In the genomic region with DNA sequence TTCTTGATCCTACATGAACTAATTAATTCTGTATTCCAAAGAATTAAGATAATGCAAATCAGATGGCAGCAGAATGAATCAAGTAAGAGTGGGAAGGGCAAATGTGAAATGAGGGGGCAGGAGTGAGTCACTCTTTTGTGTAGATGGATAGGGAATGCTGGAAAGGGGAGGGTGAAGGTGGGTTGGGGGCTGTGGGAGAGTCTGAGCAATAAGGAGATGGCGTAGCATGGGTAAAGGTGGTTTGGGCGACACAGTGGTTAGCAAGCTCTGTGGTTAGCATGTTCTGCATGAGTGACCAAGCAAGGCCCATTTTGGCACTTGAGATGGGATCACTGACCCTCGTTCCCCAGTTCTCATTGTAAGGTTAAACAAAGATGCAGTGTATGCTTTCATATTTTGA, we compare ENCODE assay signal across 10 cellular contexts. TPM values are rescaled to one million over a fixed set of nuclear protein-coding genes. Genes with fewer than 3 reads are reported as not detected.
DNase-seq lines count a peak whose midpoint lies in the region; ATAC-seq and TF ChIP-seq lines count a peak whose summit lies in the region.
"Had no signal": no experiment of that assay in that cellular context is flagged by ENCODE, and none has a peak within 500 bp of the region (broad histone marks: within the 10 kb centered on the region; RNA-seq: fewer than 3 reads in every experiment).

No MANE protein-coding gene starts in this region.

- intact Hi-C loops in Caco-2 (cut with micrococcal nuclease; ENCODE audit: unreplicated experiment): no loop called here
- intact Hi-C loops in left cardiac atrium (cut with DNase I): no loop called here

- no peaks in the 10 kb centered on the region for H3K27me3 ChIP-seq in Caco-2 (replicated peaks; ENCODE audit: control insufficient read depth, insufficient read depth, low read length)

- peaks cover 22% of the 10 kb centered on the region for H3K9me3 Mint-ChIP-seq in Caco-2 (ENCODE audit: unreplicated experiment)
- H3K9me3 Mint-ChIP-seq: activated CD4-positive, alpha-beta memory T cell treated with anti-CD3 and anti-CD28 coated beads for 36 hours had no signal

- TF ChIP-seq CTCF in Caco-2 (IDR thresholded peaks at IDR 0.05; ENCODE audit: insufficient read depth in 1 of 2, low read depth in 1 of 2, low read length in 1 of 2, severe bottlenecking in 1 of 2, unreplicated experiment in 1 of 2) (no peak), astrocyte of the spinal cord (IDR thresholded peaks at IDR 0.05; ENCODE audit: low read depth, low read length) (no peak)

- H3K9me3 ChIP-seq in Caco-2: no peaks in the 10 kb centered on the region

- CTCF ChIA-PET in Caco-2 (lab: Charles Lee): no interaction called here

- peaks cover 43% of the 10 kb centered on the region for H3K4me1 Mint-ChIP-seq in Caco-2 (ENCODE audit: low read depth, unreplicated experiment)

- no peaks in the 10 kb centered on the region for H3K27me3 Mint-ChIP-seq in Caco-2 (ENCODE audit: insufficient read depth, unreplicated experiment)
- H3K27me3 Mint-ChIP-seq: activated CD4-positive, alpha-beta memory T cell treated with anti-CD3 and anti-CD28 coated beads for 36 hours had no signal

- H3K4me3 Mint-ChIP-seq in Caco-2 (ENCODE audit: unreplicated experiment): no peak overlapping the region
- H3K4me3 Mint-ChIP-seq: activated CD4-positive, alpha-beta memory T cell treated with anti-CD3 and anti-CD28 coated beads for 36 hours had no signal

- peak overlapping the region; percentile 8 for H3K27ac Mint-ChIP-seq in Caco-2 (ENCODE audit: unreplicated experiment)
- H3K27ac Mint-ChIP-seq: activated CD4-positive, alpha-beta memory T cell treated with anti-CD3 and anti-CD28 coated beads for 36 hours had no signal

- POLR2A ChIA-PET in Caco-2 (lab: Charles Lee): no interaction called here

- BruUV-seq in Caco-2 (replicated peaks; lab: Mats Ljungman, UMichigan): no TSS peak

- H3K27ac ChIP-seq in substantia nigra (ENCODE audit: low read depth, low read length, poor library complexity, severe bottlenecking): no peak overlapping the region

- in situ Hi-C loops in astrocyte of the spinal cord (cut with HindIII; ENCODE audit: low sequenced_read_pairs): no loop called here

- ATAC-seq in GM19397 (IDR thresholded peaks at IDR 0.05; ENCODE audit: unreplicated experiment): peak; percentile 83
- peak; percentile 58 for ATAC-seq in HG03025 (IDR thresholded peaks at IDR 0.05; ENCODE audit: low FRiP score, unreplicated experiment)
- no peak for ATAC-seq in left cardiac atrium

- H3K4me1 ChIP-seq in Caco-2: peaks cover 23% of the 10 kb centered on the region

- no peaks in the 10 kb centered on the region for H3K36me3 ChIP-seq in Caco-2 (ENCODE audit: control insufficient read depth, insufficient read depth, low read length)

- DNase-seq in Caco-2 (no peak), astrocyte of the spinal cord (ENCODE audit: low read depth, low spot score) (peak; percentile 58), COLO829 (ENCODE audit: low spot score) (no peak), left cardiac atrium (no peak), COR-L47 (lab: John Stamatoyannopoulos, UW) (no peak), substantia nigra (lab: John Stamatoyannopoulos, UW) (no peak)
- DNase-seq: activated CD4-positive, alpha-beta memory T cell treated with anti-CD3 and anti-CD28 coated beads for 36 hours; posterior cingulate gyrus had no signal

- H3K36me3 Mint-ChIP-seq in Caco-2 (ENCODE audit: insufficient read depth, unreplicated experiment): peaks cover 8% of the 10 kb centered on the region

- H3K4me3 ChIP-seq in Caco-2 (ENCODE audit: low read depth, low read length): no peak overlapping the region
- no peak overlapping the region for H3K4me3 ChIP-seq in astrocyte of the spinal cord (ENCODE audit: low read depth, low read length)

RNA-seq across cellular contexts. Expression of a gene that starts 20.4 kb away (rescaled TPM):
- 56.8 and 58.3 TPM in 2 replicates for total RNA-seq in Caco-2 (2022)
- total RNA-seq in left cardiac atrium: 10 to 100 TPM; 15.7 to 19.8 TPM

Comparison
In these comparisons a context has a peak if more than half of its experiments do, and no peak if none do; other contexts are left out.
1. ATAC-seq: peak in GM19397 (single experiment) and HG03025 (single experiment); none in left cardiac atrium (0 of 2).